In genomic region chr17:80902197-80903019, GRCh38 we compare ENCODE assay signal across 17 cellular contexts.
DNase-seq lines count a peak whose midpoint lies in the region; ATAC-seq lines count a peak whose summit lies in the region.
"Had no signal": no experiment of that assay in that cellular context is flagged by ENCODE, and none has a peak within 500 bp of the region (broad histone marks: within the 10 kb centered on the region; RNA-seq: fewer than 3 reads in every experiment).

No MANE protein-coding gene starts in this region.

- ATAC-seq in Right ventricle myocardium inferior: peak; percentile 37
- ATAC-seq in Right ventricle myocardium superior (ENCODE audit: poor library complexity): no peak
- no peak for ATAC-seq in T-helper 17 cell
- ATAC-seq in central memory CD8-positive, alpha-beta T cell (replicated peaks; ENCODE audit: extremely low read depth, poor library complexity, severe bottlenecking): no peak
- no peak for ATAC-seq in stimulated activated memory B cell treated with anti-CD40 and anti-IgM and Interleukin-4, amounts not matched to agents 10 μg/mL and 1 μg/mL and 100 μg/mL, for 72 hours
- no peak for ATAC-seq in T-cell (replicated peaks in 1 of 4)
- ATAC-seq: Panc1 had no signal

- H3K27me3 Mint-ChIP-seq in T-helper 17 cell (no peaks in the 10 kb centered on the region), T-cell (no peaks in the 10 kb centered on the region)
- H3K27me3 Mint-ChIP-seq in central memory CD8-positive, alpha-beta T cell: no peaks in the 10 kb centered on the region
- no peaks in the 10 kb centered on the region for H3K27me3 Mint-ChIP-seq in stimulated activated memory B cell treated with anti-CD40 and anti-IgM and Interleukin-4, amounts not matched to agents 10 μg/mL and 1 μg/mL and 100 μg/mL, for 72 hours

- no peak overlapping the region for H3K4me3 Mint-ChIP-seq in T-helper 17 cell
- peak overlapping the region; percentile 70 for H3K4me3 Mint-ChIP-seq in central memory CD8-positive, alpha-beta T cell
- H3K4me3 Mint-ChIP-seq in stimulated activated memory B cell treated with anti-CD40 and anti-IgM and Interleukin-4, amounts not matched to agents 10 μg/mL and 1 μg/mL and 100 μg/mL, for 72 hours: no peak overlapping the region
- H3K4me3 Mint-ChIP-seq in T-cell: no peak overlapping the region

- POLR2A ChIA-PET in T-cell (lab: Charles Lee): no interaction called here

- H3K9me3 Mint-ChIP-seq in central memory CD8-positive, alpha-beta T cell: no peaks in the 10 kb centered on the region
- H3K9me3 Mint-ChIP-seq in stimulated activated memory B cell treated with anti-CD40 and anti-IgM and Interleukin-4, amounts not matched to agents 10 μg/mL and 1 μg/mL and 100 μg/mL, for 72 hours: no peaks in the 10 kb centered on the region
- no peaks in the 10 kb centered on the region for H3K9me3 Mint-ChIP-seq in T-cell

- CTCF ChIA-PET in T-cell (lab: Charles Lee): interaction anchor here in 1 of 2 donors (0.5 kb wide), 1 partner anchor 31 kb away, joined by 3 read pairs; no protein-coding TSS in a partner anchor

- no peak for DNase-seq in Right ventricle myocardium inferior (ENCODE audit: missing footprints)
- no peak for DNase-seq in Right ventricle myocardium superior
- no peak for DNase-seq in T-helper 17 cell
- no peak for DNase-seq in central memory CD8-positive, alpha-beta T cell (ENCODE audit: low spot score in 2 of 2)
- DNase-seq in HUDEP-2 (lab: John Stamatoyannopoulos, UW; ENCODE audit: unreplicated experiment in 76 of 76): no peak
- DNase-seq in NCI-H2107 (lab: John Stamatoyannopoulos, UW): no peak
- no peak for DNase-seq in T-cell
- DNase-seq: AML-193; brain microvascular endothelial cell; foreskin melanocyte; Karpas-422; NCI-H1105; NCI-H2171; NCI-H82; stimulated activated CD4-positive, alpha-beta T cell treated with anti-CD3 and anti-CD28 coated beads, Interleukin-4, amount 100 ng/mL, for 24 hours had no signal

- H3K36me3 Mint-ChIP-seq in T-helper 17 cell (ENCODE audit: low read depth) (peaks cover under 1% of the 10 kb centered on the region), T-cell (peaks cover 25% of the 10 kb centered on the region)
- H3K36me3 Mint-ChIP-seq in central memory CD8-positive, alpha-beta T cell (ENCODE audit: insufficient read depth): peaks cover 19% of the 10 kb centered on the region
- H3K36me3 Mint-ChIP-seq in stimulated activated memory B cell treated with anti-CD40 and anti-IgM and Interleukin-4, amounts not matched to agents 10 μg/mL and 1 μg/mL and 100 μg/mL, for 72 hours: peaks cover 59% of the 10 kb centered on the region

- intact Hi-C loops in Right ventricle myocardium inferior (cut with DNase I) (no loop called here), Right ventricle myocardium superior (cut with DNase I) (no loop called here)

- peak overlapping the region; percentile 86 for H3K27ac Mint-ChIP-seq in T-helper 17 cell
- peak overlapping the region; percentile 73 for H3K27ac Mint-ChIP-seq in central memory CD8-positive, alpha-beta T cell (ENCODE audit: low read depth)
- H3K27ac Mint-ChIP-seq in stimulated activated memory B cell treated with anti-CD40 and anti-IgM and Interleukin-4, amounts not matched to agents 10 μg/mL and 1 μg/mL and 100 μg/mL, for 72 hours: peak overlapping the region; percentile 87
- peak overlapping the region in 1 of 2 donors; percentile 62 for H3K27ac Mint-ChIP-seq in T-cell

- H3K4me1 Mint-ChIP-seq in T-helper 17 cell (peaks cover 23% of the 10 kb centered on the region), T-cell (peaks cover 9 to 29% (median 11%) of the 10 kb centered on the region in 3 donors)
- H3K4me1 Mint-ChIP-seq in central memory CD8-positive, alpha-beta T cell: peaks cover 13% of the 10 kb centered on the region
- H3K4me1 Mint-ChIP-seq in stimulated activated memory B cell treated with anti-CD40 and anti-IgM and Interleukin-4, amounts not matched to agents 10 μg/mL and 1 μg/mL and 100 μg/mL, for 72 hours: peaks cover 35% of the 10 kb centered on the region

- H3K9me3 ChIP-seq in T-helper 17 cell (ENCODE audit: control insufficient read depth, low read length, poor library complexity, severe bottlenecking): no peaks in the 10 kb centered on the region
